ENCODE assay signal across 8 cellular contexts in the genomic region with DNA sequence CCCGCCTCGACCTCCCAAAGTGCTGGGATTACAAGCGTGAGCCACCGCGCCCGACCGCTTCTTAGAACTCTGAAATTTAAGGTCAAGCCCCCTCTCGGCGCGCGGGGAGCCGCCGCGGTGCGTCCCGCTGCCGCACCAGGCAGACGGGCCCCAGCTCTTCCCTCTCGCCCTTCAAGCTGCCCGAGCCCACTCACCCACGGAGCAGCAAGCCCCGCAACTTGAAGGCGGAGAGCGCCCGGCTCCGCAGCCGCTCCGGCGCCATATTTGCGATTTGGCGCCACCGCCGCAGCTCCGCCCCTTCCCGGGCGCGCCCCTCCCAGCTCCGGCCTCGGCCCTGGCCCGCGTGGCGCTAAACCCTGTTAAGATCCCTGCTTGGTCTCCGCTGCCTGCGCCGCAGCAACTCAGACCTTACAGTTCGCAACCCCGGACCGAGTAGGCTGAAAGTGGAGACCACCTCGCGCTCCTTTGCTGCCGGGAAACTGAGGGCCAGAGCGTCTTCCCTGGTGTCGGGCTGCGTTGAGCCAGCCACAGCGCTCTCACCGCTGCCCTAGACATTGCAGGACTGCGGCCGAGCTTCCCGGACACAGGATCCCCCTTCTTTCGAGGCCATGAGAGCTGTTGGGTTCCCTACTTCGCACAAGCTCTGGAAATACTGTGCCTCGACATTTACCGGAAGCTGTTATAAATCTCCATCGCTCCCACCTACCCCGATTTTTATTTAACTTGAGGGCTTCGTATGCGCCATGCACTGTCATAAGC. TPM values are rescaled to one million over a fixed set of nuclear protein-coding genes. Genes with fewer than 3 reads are reported as not detected.
A peak's percentile ranks its signal among the peaks of the same experiment; 100 is the strongest.
DNase-seq lines count a peak whose midpoint lies in the region; ATAC-seq and TF ChIP-seq lines count a peak whose summit lies in the region.

POLE2 (minus strand) TSS at position 273 of the 759 bp plus-strand sequence; CDS start at position 262, 11 bp downstream.

- peaks cover 21% of the 10 kb centered on the region for H3K4me1 Mint-ChIP-seq in activated T-helper 17 cell treated with anti-CD3 and anti-CD28 coated beads, Interleukin-2, amount 50 U/mL, for 72 hours
- H3K4me1 Mint-ChIP-seq in natural killer cell treated with Interleukin-12 subunit alpha and Interleukin-12 subunit beta and Interleukin-15 and Interleukin-18, amount 100 ng/mL, for 72 hours (ENCODE audit: low read depth in 2 of 2): peaks cover 28 to 32% of the 10 kb centered on the region in 2 donors

- TF ChIP-seq RAD21 in Ishikawa (IDR thresholded peaks at IDR 0.05; ENCODE audit: low read depth): no peak

- no peaks in the 10 kb centered on the region for H3K9me3 Mint-ChIP-seq in activated T-helper 17 cell treated with anti-CD3 and anti-CD28 coated beads, Interleukin-2, amount 50 U/mL, for 72 hours
- no peaks in the 10 kb centered on the region for H3K9me3 Mint-ChIP-seq in natural killer cell treated with Interleukin-12 subunit alpha and Interleukin-12 subunit beta and Interleukin-15 and Interleukin-18, amount 100 ng/mL, for 72 hours

- H3K4me3 Mint-ChIP-seq in activated T-helper 17 cell treated with anti-CD3 and anti-CD28 coated beads, Interleukin-2, amount 50 U/mL, for 72 hours: peak within 1 kb of the TSS; percentile 98
- peak within 1 kb of the TSS; percentile 98 for H3K4me3 Mint-ChIP-seq in natural killer cell treated with Interleukin-12 subunit alpha and Interleukin-12 subunit beta and Interleukin-15 and Interleukin-18, amount 100 ng/mL, for 72 hours

- TF ChIP-seq EP300 in Ishikawa (IDR thresholded peaks at IDR 0.05; ENCODE audit: borderline replicate concordance): no peak

- ATAC-seq in GM21529 (IDR thresholded peaks at IDR 0.05; ENCODE audit: unreplicated experiment): peak; percentile 85
- ATAC-seq in activated T-helper 17 cell treated with anti-CD3 and anti-CD28 coated beads, Interleukin-2, amount 50 U/mL, for 72 hours (replicated peaks): peak; percentile 91
- peak; percentile 92 to 93 for ATAC-seq in natural killer cell treated with Interleukin-12 subunit alpha and Interleukin-12 subunit beta and Interleukin-15 and Interleukin-18, amount 100 ng/mL, for 72 hours

- DNase-seq in DMS53 treated with DMSO at 0.1 percent for 48 hours (lab: John Stamatoyannopoulos, UW; ENCODE audit: unreplicated experiment) (peak; percentile 53), RKO (ENCODE audit: low spot score) (peak; percentile 79), fibroblast of pulmonary artery (ENCODE audit: low read depth) (peak; percentile 67)
- DNase-seq in natural killer cell treated with Interleukin-12 subunit alpha and Interleukin-12 subunit beta and Interleukin-15 and Interleukin-18, amount 100 ng/mL, for 72 hours (ENCODE audit: low spot score): peak; percentile 86
- DNase-seq in stimulated activated naive CD4-positive, alpha-beta T cell treated with Interleukin-2 at 50 U/mL for 16 hours (lab: John Stamatoyannopoulos, UW): peak; percentile 72

- TF ChIP-seq CTCF in fibroblast of pulmonary artery (IDR thresholded peaks at IDR 0.05; ENCODE audit: low read length, missing control alignments): no peak

- H3K27ac Mint-ChIP-seq in activated T-helper 17 cell treated with anti-CD3 and anti-CD28 coated beads, Interleukin-2, amount 50 U/mL, for 72 hours: peak within 1 kb of the TSS; percentile 92
- peak within 1 kb of the TSS; percentile 88 to 92 for H3K27ac Mint-ChIP-seq in natural killer cell treated with Interleukin-12 subunit alpha and Interleukin-12 subunit beta and Interleukin-15 and Interleukin-18, amount 100 ng/mL, for 72 hours

- peak within 1 kb of the TSS; percentile 74 for H3K4me3 ChIP-seq in fibroblast of pulmonary artery (replicated peaks; ENCODE audit: low read depth, low read length)

- H3K27me3 Mint-ChIP-seq in activated T-helper 17 cell treated with anti-CD3 and anti-CD28 coated beads, Interleukin-2, amount 50 U/mL, for 72 hours: no peaks in the 10 kb centered on the region
- H3K27me3 Mint-ChIP-seq in natural killer cell treated with Interleukin-12 subunit alpha and Interleukin-12 subunit beta and Interleukin-15 and Interleukin-18, amount 100 ng/mL, for 72 hours: no peaks in the 10 kb centered on the region

- peaks cover 16% of the 10 kb centered on the region for H3K36me3 Mint-ChIP-seq in activated T-helper 17 cell treated with anti-CD3 and anti-CD28 coated beads, Interleukin-2, amount 50 U/mL, for 72 hours (ENCODE audit: low read depth)
- H3K36me3 Mint-ChIP-seq in natural killer cell treated with Interleukin-12 subunit alpha and Interleukin-12 subunit beta and Interleukin-15 and Interleukin-18, amount 100 ng/mL, for 72 hours: peaks cover 5% of the 10 kb centered on the region

TF ChIP-seq in Ishikawa, 13 proteins besides CTCF, POLR2A, EP300 and RAD21:
- TF ChIP-seq EGR1 (IDR thresholded peaks at IDR 0.05) (no peak), MAX (IDR thresholded peaks at IDR 0.05) (peak; percentile 95), TAF1 (IDR thresholded peaks at IDR 0.05; ENCODE audit: low read depth) (peak; percentile 91), CREB1 (IDR thresholded peaks at IDR 0.05; ENCODE audit: low read depth) (no peak), YY1 (IDR thresholded peaks at IDR 0.05; ENCODE audit: low read depth) (peak; percentile 91), NFIC (IDR thresholded peaks at IDR 0.05) (no peak), FOXM1 (IDR thresholded peaks at IDR 0.05; ENCODE audit: borderline replicate concordance, low read depth) (no peak), ZBTB7A (IDR thresholded peaks at IDR 0.05; ENCODE audit: low read depth) (no peak), TEAD4 (IDR thresholded peaks at IDR 0.05) (no peak)
- TF ChIP-seq, protein P1, sequence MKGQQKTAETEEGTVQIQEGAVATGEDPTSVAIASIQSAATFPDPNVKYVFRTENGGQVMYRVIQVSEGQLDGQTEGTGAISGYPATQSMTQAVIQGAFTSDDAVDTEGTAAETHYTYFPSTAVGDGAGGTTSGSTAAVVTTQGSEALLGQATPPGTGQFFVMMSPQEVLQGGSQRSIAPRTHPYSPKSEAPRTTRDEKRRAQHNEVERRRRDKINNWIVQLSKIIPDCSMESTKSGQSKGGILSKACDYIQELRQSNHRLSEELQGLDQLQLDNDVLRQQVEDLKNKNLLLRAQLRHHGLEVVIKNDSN (IDR thresholded peaks at IDR 0.05): no peak
TF ChIP-seq in Ishikawa: peak in this region for 3.

RNA-seq across cellular contexts. Expression of gene POLE2, which starts in this region (rescaled TPM):
- 10 to 100 TPM; 33.5 to 46.8 TPM for total RNA-seq in activated T-helper 17 cell treated with anti-CD3 and anti-CD28 coated beads, Interleukin-2, amount 50 U/mL, for 72 hours
- 10 to 100 TPM; 19.5 to 30.5 TPM for total RNA-seq in natural killer cell treated with Interleukin-12 subunit alpha and Interleukin-12 subunit beta and Interleukin-15 and Interleukin-18, amount 100 ng/mL, for 72 hours

Comparison
In these comparisons a context has a peak if more than half of its experiments do, and no peak if none do; other contexts are left out.
1. Peak in every context shown above with its lines: DNase-seq, ATAC-seq and H3K4me3 ChIP-seq.